In the genomic region with DNA sequence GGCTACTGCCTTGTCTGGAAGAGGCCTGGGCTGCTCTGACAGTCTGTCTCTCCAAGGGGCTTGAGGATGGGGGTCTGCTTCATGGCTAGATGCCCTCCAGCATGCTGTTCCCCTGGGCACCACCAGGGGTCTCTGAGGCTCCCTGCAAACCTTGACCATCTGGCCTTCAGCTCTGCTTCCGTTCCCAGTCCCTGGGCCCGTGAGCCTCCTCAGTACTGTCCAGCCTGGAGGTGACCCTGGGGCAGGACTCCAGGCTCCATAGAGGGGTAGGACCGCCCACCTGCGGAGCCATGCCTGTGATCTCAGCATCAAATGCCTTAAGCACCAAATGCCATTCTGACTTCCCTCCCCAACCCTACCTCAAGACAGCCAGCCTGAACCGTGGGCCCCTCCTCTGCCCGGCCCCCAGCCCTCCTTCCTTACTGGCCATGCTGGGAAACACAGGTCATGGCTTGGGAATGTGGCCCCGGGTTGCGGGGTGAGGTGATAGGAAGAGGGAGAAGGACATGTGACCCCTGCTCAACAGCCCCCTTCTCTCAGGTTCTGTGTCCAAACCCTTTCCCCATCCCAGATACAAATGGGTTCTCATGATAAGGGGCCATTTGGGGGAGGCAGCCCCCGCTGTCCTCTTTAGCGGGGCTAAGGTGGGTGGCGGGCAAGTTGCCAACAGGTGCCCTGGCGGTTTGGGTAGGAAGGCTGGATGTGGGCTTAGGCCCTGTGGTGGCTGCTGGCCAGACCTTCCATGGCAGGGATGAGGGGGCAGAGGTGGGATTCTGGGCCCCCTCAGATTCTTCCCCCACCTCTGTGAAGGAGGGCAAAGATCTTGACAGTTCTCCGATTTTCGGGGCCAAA, we compare ENCODE assay signal across 8 cellular contexts. TPM values are rescaled to one million over a fixed set of nuclear protein-coding genes. Genes with fewer than 3 reads are reported as not detected.
A peak's percentile ranks its signal among the peaks of the same experiment; 100 is the strongest.
DNase-seq lines count a peak whose midpoint lies in the region; ATAC-seq, FAIRE-seq and TF ChIP-seq lines count a peak whose summit lies in the region.

No MANE protein-coding gene starts in this region.

- CTCF ChIA-PET in AG04449 (lab: Yijun Ruan, JAX), result interaction anchor here (0.5 to 14.5 kb wide), 26 partner anchors 9 to 230 kb away, joined by 3 to 238 read pairs (median 8); partner anchors contain the start of genes ASIC4 and GMPPA

- H3K4me1 ChIP-seq in iPS-15b (ENCODE audit: control insufficient read depth, insufficient read depth, low read length) (peaks cover 8% of the 10 kb centered on the region), small intestine (ENCODE audit: control insufficient read depth in 2 of 2, insufficient read depth in 1 of 2, low read depth in 1 of 2, low read length in 1 of 2) (no peaks in the 10 kb centered on the region)

- ATAC-seq in GM18498 (IDR thresholded peaks at IDR 0.05; ENCODE audit: unreplicated experiment) (peak; percentile 81), HG03175 (IDR thresholded peaks at IDR 0.05; ENCODE audit: unreplicated experiment) (peak; percentile 74), HG03571 (IDR thresholded peaks at IDR 0.05; ENCODE audit: unreplicated experiment) (no peak)

- H3K4me3 ChIP-seq in AG04449 (ENCODE audit: low read depth, low read length), result no peak overlapping the region
- H3K4me3 ChIP-seq in astrocyte of the cerebellum (ENCODE audit: low read depth, low read length), result no peak overlapping the region
- peak overlapping the region; percentile 22 for H3K4me3 ChIP-seq in iPS-15b (ENCODE audit: low read depth, low read length)
- H3K4me3 ChIP-seq in small intestine (ENCODE audit: low read depth in 1 of 2, low read length in 2 of 2), result no peak overlapping the region

- FAIRE-seq in small intestine (lab: Jason Lieb, UNC), result no peak

- H3K27me3 ChIP-seq in iPS-15b (ENCODE audit: control insufficient read depth, insufficient read depth, low read length) (no peaks in the 10 kb centered on the region), small intestine (ENCODE audit: control insufficient read depth in 2 of 2, insufficient read depth in 2 of 2, low read length in 2 of 2) (no peaks in the 10 kb centered on the region)

- POLR2A ChIA-PET in AG04449 (lab: Yijun Ruan, JAX), result interaction anchor here (0.6 to 1.5 kb wide), 4 partner anchors 32 to 70 kb away, joined by 3 to 9 read pairs (median 3); partner anchors contain the start of gene GMPPA

- DNase-seq in AG04449 (ENCODE audit: low read depth, low spot score) (no peak), RPMI7951 (ENCODE audit: low read depth) (peak; percentile 78), astrocyte of the cerebellum (ENCODE audit: low read depth) (no peak), small intestine (peak; percentile 30)

- 48 to 56% (median 56%) methylated on average over 13 to 14 of the region's 14 CpGs for WGBS in small intestine, 3 donors

- TF ChIP-seq CTCF in AG04449 (IDR thresholded peaks at IDR 0.05; ENCODE audit: insufficient read depth, low read length, missing control alignments) (peak; percentile 96), astrocyte of the cerebellum (IDR thresholded peaks at IDR 0.05; ENCODE audit: low read depth, low read length, missing control alignments) (peak; percentile 95)

- H3K9me3 ChIP-seq in iPS-15b (ENCODE audit: control insufficient read depth, insufficient read depth, low read length) (no peaks in the 10 kb centered on the region), small intestine (ENCODE audit: control insufficient read depth, low read depth) (no peaks in the 10 kb centered on the region)

- no peak overlapping the region for H3K9ac ChIP-seq in iPS-15b (ENCODE audit: low read depth, low read length)

- in situ Hi-C loops in astrocyte of the cerebellum (cut with HindIII; ENCODE audit: low sequenced_read_pairs), result no loop called here

- H3K36me3 ChIP-seq in iPS-15b (ENCODE audit: control insufficient read depth, insufficient read depth, low read length) (peaks cover 6% of the 10 kb centered on the region), small intestine (ENCODE audit: control insufficient read depth in 2 of 2, insufficient read depth in 2 of 2, low read length in 2 of 2) (no peaks in the 10 kb centered on the region)

- H3K27ac ChIP-seq in small intestine (ENCODE audit: low read depth in 1 of 2, low read length in 1 of 2), result peak overlapping the region in 1 of 2 donors; percentile 25

RNA-seq across cellular contexts. Expression of gene SPEG, which starts 25.0 kb away (rescaled TPM):
- 32.7 and 33.3 TPM in 2 replicates for total RNA-seq in RPMI7951 (2014; rRNA removed; shearing (Covaris generic))
- 10 to 100 TPM in 1 of 3 donors, 1 to 10 TPM in 1, under 1 TPM in 1; 0.45 to 15.7 (median 4.6) TPM for polyA plus RNA-seq in small intestine

RNA-seq across cellular contexts. Expression of gene GMPPA, which starts 39.0 kb away (rescaled TPM):
- total RNA-seq in RPMI7951 (2014; rRNA removed; shearing (Covaris generic)), result 87.5 and 91.9 TPM in 2 replicates
- 10 to 100 TPM; 52.6 to 63.5 (median 59.3) TPM for polyA plus RNA-seq in small intestine

RNA-seq across cellular contexts. Expression of gene DES, which starts 41.5 kb away (rescaled TPM):
- total RNA-seq in RPMI7951 (2014; rRNA removed; shearing (Covaris generic)), result 0.20 and 0.60 TPM in 2 replicates
- 100 to 1,000 TPM in 1 of 3 donors, 10 to 100 TPM in 2; 24.6 to 178 (median 99.4) TPM for polyA plus RNA-seq in small intestine

RNA-seq across cellular contexts. Expression of gene ASIC4, which starts 54.6 kb away (rescaled TPM):
- 0.10 TPM in 1 of 2 replicates, not detected in the other for total RNA-seq in RPMI7951 (2014; rRNA removed; shearing (Covaris generic))
- polyA plus RNA-seq in small intestine, result under 1 TPM in 1 of 3 donors, not detected in 2; 0.04 TPM

Comparison
In these comparisons a context has a peak if more than half of its experiments do, and no peak if none do; other contexts are left out.
1. DNase-seq: peak in RPMI7951 (single experiment) and small intestine (single experiment); none in AG04449 (single experiment) and astrocyte of the cerebellum (single experiment).